ENCODE assay signal across 16 cellular contexts in the genomic region with DNA sequence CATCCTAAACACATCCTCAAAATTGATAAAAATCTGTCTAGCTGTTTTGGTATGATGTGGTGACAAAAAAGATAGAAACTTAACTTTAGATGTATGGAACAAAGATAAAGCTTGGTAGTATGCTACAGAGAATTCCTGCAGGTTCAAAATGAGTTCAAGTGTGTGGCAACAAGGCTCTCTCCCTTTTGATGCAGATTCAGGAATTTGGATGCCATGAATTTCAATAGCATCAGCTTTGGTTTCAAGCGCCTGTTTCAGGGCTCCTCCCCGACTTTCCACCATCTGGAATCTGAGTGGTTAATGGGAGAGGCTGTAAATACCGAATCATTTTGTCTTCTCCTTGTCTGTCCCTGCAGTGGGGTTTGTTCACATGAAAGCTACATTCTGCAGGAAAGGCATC.
"Had no signal": no experiment of that assay in that cellular context is flagged by ENCODE, and none has a peak within 500 bp of the region (broad histone marks: within the 10 kb centered on the region; RNA-seq: fewer than 3 reads in every experiment).

No MANE protein-coding gene starts in this region.

- H3K27ac ChIP-seq: ascending aorta, cardiac muscle cell, gastroesophageal sphincter, left ventricle myocardium inferior, ovary, sigmoid colon had no signal

- H3K4me3 ChIP-seq: ascending aorta, cardiac muscle cell, gastroesophageal sphincter, left ventricle myocardium inferior, ovary, sigmoid colon had no signal

- H3K27ac Mint-ChIP-seq: activated CD4-positive, alpha-beta memory T cell treated with anti-CD3 and anti-CD28 coated beads, Interleukin-2, amount 10 ng/mL, durations not matched to agents 7 days and 5 days; activated naive CD8-positive, alpha-beta T cell treated with anti-CD3 and anti-CD28 coated beads, Interleukin-2, amount 10 ng/mL, durations not matched to agents 7 days and 5 days; activated T-cell treated with anti-CD3 and anti-CD28 coated beads, Interleukin-2, amount 50 U/mL, for 72 hours; memory B cell; T-cell had no signal

- ATAC-seq: activated T-cell treated with anti-CD3 and anti-CD28 coated beads, Interleukin-2, amount 50 U/mL, for 72 hours; gastroesophageal sphincter; T-cell had no signal

- H3K4me3 Mint-ChIP-seq: activated CD4-positive, alpha-beta memory T cell treated with anti-CD3 and anti-CD28 coated beads, Interleukin-2, amount 10 ng/mL, durations not matched to agents 7 days and 5 days; activated naive CD8-positive, alpha-beta T cell treated with anti-CD3 and anti-CD28 coated beads, Interleukin-2, amount 10 ng/mL, durations not matched to agents 7 days and 5 days; activated T-cell treated with anti-CD3 and anti-CD28 coated beads, Interleukin-2, amount 50 U/mL, for 72 hours; memory B cell; T-cell had no signal

- H3K27me3 ChIP-seq: ascending aorta, cardiac muscle cell, ovary, sigmoid colon had no signal

- H3K9me3 Mint-ChIP-seq: activated CD4-positive, alpha-beta memory T cell treated with anti-CD3 and anti-CD28 coated beads, Interleukin-2, amount 10 ng/mL, durations not matched to agents 7 days and 5 days; activated naive CD8-positive, alpha-beta T cell treated with anti-CD3 and anti-CD28 coated beads, Interleukin-2, amount 10 ng/mL, durations not matched to agents 7 days and 5 days; activated T-cell treated with anti-CD3 and anti-CD28 coated beads, Interleukin-2, amount 50 U/mL, for 72 hours; memory B cell; T-cell had no signal

- H3K9me3 ChIP-seq: ascending aorta, gastroesophageal sphincter, left ventricle myocardium inferior, ovary, sigmoid colon had no signal

- H3K4me1 ChIP-seq: ascending aorta had no signal

- H3K36me3 Mint-ChIP-seq: activated naive CD8-positive, alpha-beta T cell treated with anti-CD3 and anti-CD28 coated beads, Interleukin-2, amount 10 ng/mL, durations not matched to agents 7 days and 5 days; memory B cell; T-cell had no signal

- DNase-seq: activated CD4-positive, alpha-beta memory T cell treated with anti-CD3 and anti-CD28 coated beads, Interleukin-2, amount 10 ng/mL, durations not matched to agents 7 days and 5 days; activated CD8-positive, alpha-beta memory T cell treated with anti-CD3 and anti-CD28 coated beads, Interleukin-2, amount 50 U/mL, for 4 hours; activated gamma-delta T cell treated with Interleukin-2 at 50 U/mL for 16 hours; activated naive CD8-positive, alpha-beta T cell treated with anti-CD3 and anti-CD28 coated beads, Interleukin-2, amount 10 ng/mL, durations not matched to agents 7 days and 5 days; activated T-cell treated with anti-CD3 and anti-CD28 coated beads, Interleukin-2, amount 50 U/mL, for 72 hours; left ventricle myocardium inferior; ovary; sigmoid colon; stimulated activated CD4-positive, alpha-beta T cell treated with anti-CD3 and anti-CD28 coated beads, Interleukin-12 subunit alpha, Interleukin-12 subunit beta, amount 100 ng/mL, for 4 hours; stimulated activated naive CD4-positive, alpha-beta T cell treated with Interleukin-2 at 50 U/mL for 16 hours; T-cell; T1000 had no signal

- H3K36me3 ChIP-seq: ascending aorta, cardiac muscle cell, gastroesophageal sphincter, left ventricle myocardium inferior, ovary, sigmoid colon had no signal
